Comparison of ENCODE assay signal across 8 cellular contexts in the genomic region with DNA sequence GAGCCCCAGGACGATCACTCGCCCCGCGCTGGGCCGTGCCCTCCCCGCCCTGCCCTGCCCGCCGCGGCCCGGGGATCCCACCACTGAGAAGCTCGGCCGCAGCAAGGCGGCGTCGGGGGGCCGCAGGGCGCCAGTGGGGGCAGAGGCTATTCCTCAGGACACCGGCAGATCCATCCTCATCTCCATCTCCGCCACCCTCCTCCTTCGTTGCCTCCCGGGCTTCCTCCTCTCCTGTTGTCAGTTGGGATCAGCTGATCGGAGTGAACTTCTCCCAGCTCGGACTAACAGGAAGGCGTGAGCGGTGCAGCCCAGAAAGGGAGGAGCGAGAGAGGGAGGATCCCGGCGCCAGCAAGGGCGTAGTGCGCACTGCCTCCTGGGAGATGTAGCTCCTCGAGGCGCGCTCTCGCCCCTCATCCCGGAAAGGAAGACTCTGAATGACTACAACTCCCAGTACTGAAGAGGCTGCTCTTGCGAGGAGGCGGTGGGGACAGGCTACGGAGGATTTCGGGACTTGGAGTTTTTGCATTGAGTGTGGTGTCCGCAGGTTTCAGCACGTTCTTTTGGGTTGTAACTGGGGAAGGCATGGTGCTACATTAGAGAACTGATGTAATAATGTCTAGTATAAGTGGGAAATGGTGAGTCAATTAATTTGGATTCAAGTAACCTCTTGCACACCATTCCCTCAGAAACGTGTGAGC. TPM values are rescaled to one million over a fixed set of nuclear protein-coding genes. Genes with fewer than 3 reads are reported as not detected.
DNase-seq lines count a peak whose midpoint lies in the region; ATAC-seq and TF ChIP-seq lines count a peak whose summit lies in the region.

A gene with protein sequence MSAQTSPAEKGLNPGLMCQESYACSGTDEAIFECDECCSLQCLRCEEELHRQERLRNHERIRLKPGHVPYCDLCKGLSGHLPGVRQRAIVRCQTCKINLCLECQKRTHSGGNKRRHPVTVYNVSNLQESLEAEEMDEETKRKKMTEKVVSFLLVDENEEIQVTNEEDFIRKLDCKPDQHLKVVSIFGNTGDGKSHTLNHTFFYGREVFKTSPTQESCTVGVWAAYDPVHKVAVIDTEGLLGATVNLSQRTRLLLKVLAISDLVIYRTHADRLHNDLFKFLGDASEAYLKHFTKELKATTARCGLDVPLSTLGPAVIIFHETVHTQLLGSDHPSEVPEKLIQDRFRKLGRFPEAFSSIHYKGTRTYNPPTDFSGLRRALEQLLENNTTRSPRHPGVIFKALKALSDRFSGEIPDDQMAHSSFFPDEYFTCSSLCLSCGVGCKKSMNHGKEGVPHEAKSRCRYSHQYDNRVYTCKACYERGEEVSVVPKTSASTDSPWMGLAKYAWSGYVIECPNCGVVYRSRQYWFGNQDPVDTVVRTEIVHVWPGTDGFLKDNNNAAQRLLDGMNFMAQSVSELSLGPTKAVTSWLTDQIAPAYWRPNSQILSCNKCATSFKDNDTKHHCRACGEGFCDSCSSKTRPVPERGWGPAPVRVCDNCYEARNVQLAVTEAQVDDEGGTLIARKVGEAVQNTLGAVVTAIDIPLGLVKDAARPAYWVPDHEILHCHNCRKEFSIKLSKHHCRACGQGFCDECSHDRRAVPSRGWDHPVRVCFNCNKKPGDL (minus strand): TSS at position 262 of the 698 bp plus-strand sequence. CDS start 2,598 bp downstream, outside the sequence.

- H3K9me3 ChIP-seq in CD8-positive, alpha-beta memory T cell (ENCODE audit: low read length), result no peaks in the 10 kb centered on the region

- POLR2A ChIA-PET in CD8-positive, alpha-beta memory T cell (lab: Charles Lee), result interaction anchor here (0.9 to 3.0 kb wide), 4 partner anchors 22 to 109 kb away, joined by 4 to 40 read pairs (median 4); a partner anchor contains a TSS

- peak within 1 kb of the TSS; percentile 94 for H3K4me3 ChIP-seq in CD8-positive, alpha-beta memory T cell (ENCODE audit: low read length)

- TF ChIP-seq CTCF in GM20000 (IDR thresholded peaks at IDR 0.05; ENCODE audit: extremely low read depth, missing control alignments), result no peak

- no peaks in the 10 kb centered on the region for H3K27me3 ChIP-seq in CD8-positive, alpha-beta memory T cell (ENCODE audit: insufficient read depth, low read length, poor library complexity, severe bottlenecking)

- DNase-seq in CD8-positive, alpha-beta memory T cell, result peak; percentile 84 to 90 (median 86)
- DNase-seq in GM20000 (ENCODE audit: low spot score) (peak; percentile 95), HT-29 (ENCODE audit: low spot score) (peak; percentile 94), NOMO-1 (lab: John Stamatoyannopoulos, UW; ENCODE audit: unreplicated experiment in 2 of 2) (peak; percentile 97 to 99), medulla oblongata (ENCODE audit: extremely low spot score) (peak; percentile 100)
- peak; percentile 79 to 80 for DNase-seq in activated CD8-positive, alpha-beta memory T cell treated with anti-CD3 and anti-CD28 coated beads for 4 hours (ENCODE audit: low read depth in 2 of 2)
- DNase-seq in effector memory CD8-positive, alpha-beta T cell, result peak; percentile 81 to 82 (median 82)
- DNase-seq in stimulated activated CD8-positive, alpha-beta memory T cell treated with anti-CD3 and anti-CD28 coated beads, Interleukin-12 subunit alpha, Interleukin-12 subunit beta, amount 100 ng/mL, for 1 hour (ENCODE audit: low read depth), result peak; percentile 84

- peaks cover 11% of the 10 kb centered on the region for H3K36me3 ChIP-seq in CD8-positive, alpha-beta memory T cell (ENCODE audit: insufficient read depth, low read length)

- no peaks in the 10 kb centered on the region for H3K27me3 Mint-ChIP-seq in CD8-positive, alpha-beta memory T cell
- H3K27me3 Mint-ChIP-seq in effector memory CD8-positive, alpha-beta T cell, result no peaks in the 10 kb centered on the region

- H3K4me3 Mint-ChIP-seq in CD8-positive, alpha-beta memory T cell, result peak within 1 kb of the TSS; percentile 80 to 99 (median 98)
- H3K4me3 Mint-ChIP-seq in effector memory CD8-positive, alpha-beta T cell, result peak within 1 kb of the TSS; percentile 93 to 97

- H3K4me1 Mint-ChIP-seq in CD8-positive, alpha-beta memory T cell, result peaks cover 41 to 47% (median 45%) of the 10 kb centered on the region in 3 donors
- H3K4me1 Mint-ChIP-seq in effector memory CD8-positive, alpha-beta T cell (ENCODE audit: low read depth in 2 of 2), result peaks cover 31 to 42% of the 10 kb centered on the region in 2 donors

- peak within 1 kb of the TSS; percentile 29 to 96 (median 92) for H3K27ac Mint-ChIP-seq in CD8-positive, alpha-beta memory T cell
- peak within 1 kb of the TSS; percentile 90 to 92 for H3K27ac Mint-ChIP-seq in effector memory CD8-positive, alpha-beta T cell

- H3K27ac ChIP-seq in CD8-positive, alpha-beta memory T cell (ENCODE audit: low read depth, low read length), result peak within 1 kb of the TSS; percentile 48

- H3K9me3 Mint-ChIP-seq in CD8-positive, alpha-beta memory T cell, result no peaks in the 10 kb centered on the region
- no peaks in the 10 kb centered on the region for H3K9me3 Mint-ChIP-seq in effector memory CD8-positive, alpha-beta T cell

- CTCF ChIA-PET in CD8-positive, alpha-beta memory T cell (lab: Charles Lee), result interaction anchor here (1.5 kb wide), 1 partner anchor 31 kb away, joined by 6 read pairs; a partner anchor contains a TSS

- ATAC-seq in effector memory CD8-positive, alpha-beta T cell (replicated peaks), result peak; percentile 98

- peaks cover 6 to 31% (median 12%) of the 10 kb centered on the region in 3 donors for H3K36me3 Mint-ChIP-seq in CD8-positive, alpha-beta memory T cell
- H3K36me3 Mint-ChIP-seq in effector memory CD8-positive, alpha-beta T cell (ENCODE audit: insufficient read depth), result peaks cover 25% of the 10 kb centered on the region

- H3K4me1 ChIP-seq in CD8-positive, alpha-beta memory T cell (ENCODE audit: insufficient read depth, low read length), result peaks cover 23% of the 10 kb centered on the region

RNA-seq across cellular contexts. Expression of the gene that starts here (rescaled TPM):
- total RNA-seq in CD8-positive, alpha-beta memory T cell, result 10 to 100 TPM; 11.7 to 11.8 TPM
- 7.8 TPM for polyA plus RNA-seq in CD8-positive, alpha-beta memory T cell
- total RNA-seq in HT-29 (2014; rRNA removed; shearing (Covaris generic)), result 1.1 and 2.2 TPM in 2 replicates

Comparison
In these comparisons a context has a peak if more than half of its experiments do, and no peak if none do; other contexts are left out.
1. Peak in every context shown above with its lines: DNase-seq, ATAC-seq, H3K4me3 ChIP-seq and H3K27ac ChIP-seq.